ENCODE assay signal across 18 cellular contexts in the genomic region with DNA sequence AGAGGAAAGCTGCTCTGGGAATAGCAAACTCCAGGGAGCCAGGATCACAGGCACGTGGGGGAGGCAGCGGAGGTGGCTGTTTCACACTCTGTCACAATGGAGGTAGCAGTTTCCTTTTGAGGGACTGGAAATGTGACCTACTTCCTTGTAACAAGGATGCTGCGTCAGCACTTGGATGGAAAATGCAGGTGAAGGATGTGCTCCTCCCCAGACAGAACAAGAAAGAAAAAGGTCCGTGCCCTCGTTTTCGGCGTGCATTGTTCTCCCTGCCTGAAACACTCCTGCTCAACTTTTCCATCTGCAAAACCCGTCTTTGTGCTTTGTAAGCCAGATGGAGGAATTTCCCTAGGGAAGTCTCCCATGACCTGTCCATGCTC. TPM values are rescaled to one million over a fixed set of nuclear protein-coding genes. Genes with fewer than 3 reads are reported as not detected.
DNase-seq lines count a peak whose midpoint lies in the region; ATAC-seq and TF ChIP-seq lines count a peak whose summit lies in the region.
"Had no signal": no experiment of that assay in that cellular context is flagged by ENCODE, and none has a peak within 500 bp of the region (broad histone marks: within the 10 kb centered on the region; RNA-seq: fewer than 3 reads in every experiment).

No MANE protein-coding gene starts in this region.

- ATAC-seq in activated CD8-positive, alpha-beta memory T cell treated with anti-CD3 and anti-CD28 coated beads, Interleukin-2, amount 10 ng/mL, durations not matched to agents 7 days and 5 days: no peak
- ATAC-seq in heart right ventricle (peak; percentile 38 to 84 (median 75)), upper lobe of right lung (no peak), GM18520 (IDR thresholded peaks at IDR 0.05; ENCODE audit: unreplicated experiment) (no peak), T-helper 17 cell (no peak), HG03045 (IDR thresholded peaks at IDR 0.05; ENCODE audit: unreplicated experiment) (no peak)
- ATAC-seq: activated CD4-positive, alpha-beta T cell treated with anti-CD3 and anti-CD28 coated beads for 36 hours; activated naive CD8-positive, alpha-beta T cell treated with anti-CD3 and anti-CD28 coated beads, Interleukin-2, amount 50 U/mL, for 24 hours; CD8-positive, alpha-beta T cell had no signal

- H4K20me1 ChIP-seq in neural progenitor cell (ENCODE audit: low read depth): no peaks in the 10 kb centered on the region

- CTCF ChIA-PET in activated CD8-positive, alpha-beta memory T cell treated with anti-CD3 and anti-CD28 coated beads, Interleukin-2, amount 10 ng/mL, durations not matched to agents 7 days and 5 days (lab: Charles Lee): no interaction called here

- H2AFZ ChIP-seq in neural progenitor cell (replicated peaks): peak overlapping the region; percentile 89

- no peaks in the 10 kb centered on the region for H3K36me3 Mint-ChIP-seq in activated CD8-positive, alpha-beta memory T cell treated with anti-CD3 and anti-CD28 coated beads, Interleukin-2, amount 10 ng/mL, durations not matched to agents 7 days and 5 days
- H3K36me3 Mint-ChIP-seq in neural progenitor cell (no peaks in the 10 kb centered on the region), T-helper 17 cell (ENCODE audit: low read depth) (peaks cover 6% of the 10 kb centered on the region)
- H3K36me3 Mint-ChIP-seq: CD8-positive, alpha-beta T cell had no signal

- WGBS in heart right ventricle, 2 donors: 56 to 61% methylated on average over 8 of the region's 8 CpGs

- H3K4me3 ChIP-seq in heart right ventricle: no peak overlapping the region
- H3K4me3 ChIP-seq in neural progenitor cell: no peak overlapping the region
- no peak overlapping the region for H3K4me3 ChIP-seq in upper lobe of right lung

- no peaks in the 10 kb centered on the region for H3K79me2 ChIP-seq in neural progenitor cell (ENCODE audit: low read depth)

- H3K27ac ChIP-seq in heart right ventricle: peak overlapping the region; percentile 53 to 92 (median 82)
- H3K27ac ChIP-seq in neural progenitor cell: no peak overlapping the region
- no peak overlapping the region for H3K27ac ChIP-seq in upper lobe of right lung

- H3K27me3 Mint-ChIP-seq in activated CD8-positive, alpha-beta memory T cell treated with anti-CD3 and anti-CD28 coated beads, Interleukin-2, amount 10 ng/mL, durations not matched to agents 7 days and 5 days: peaks cover 8% of the 10 kb centered on the region
- H3K27me3 Mint-ChIP-seq in neural progenitor cell (ENCODE audit: insufficient read depth, low read depth) (peaks cover 4% of the 10 kb centered on the region), T-helper 17 cell (peaks cover 63% of the 10 kb centered on the region)

- H3K9ac ChIP-seq in neural progenitor cell: no peak overlapping the region

- H3K9me3 ChIP-seq in heart right ventricle: peaks cover 0 to 32% (median 19%) of the 10 kb centered on the region in 11 donors
- H3K9me3 ChIP-seq in neural progenitor cell (ENCODE audit: low read depth): peaks cover 15% of the 10 kb centered on the region
- H3K9me3 ChIP-seq in upper lobe of right lung: peaks cover 8% of the 10 kb centered on the region
- H3K9me3 ChIP-seq in T-helper 17 cell (ENCODE audit: control insufficient read depth, low read length, poor library complexity, severe bottlenecking): no peaks in the 10 kb centered on the region

- peak; percentile 36 for DNase-seq in activated CD8-positive, alpha-beta memory T cell treated with anti-CD3 and anti-CD28 coated beads, Interleukin-2, amount 10 ng/mL, durations not matched to agents 7 days and 5 days
- DNase-seq in activated CD8-positive, alpha-beta memory T cell treated with anti-CD3 and anti-CD28 coated beads, Interleukin-2, amount 50 U/mL, for 4 hours: no peak
- DNase-seq in heart right ventricle (peak; percentile 31 to 81), neural progenitor cell (ENCODE audit: low spot score) (peak; percentile 21), upper lobe of right lung (peak; percentile 29), T-helper 17 cell (no peak)
- DNase-seq: activated CD4-positive, alpha-beta T cell treated with anti-CD3 and anti-CD28 coated beads for 36 hours; activated naive CD8-positive, alpha-beta T cell treated with anti-CD3 and anti-CD28 coated beads, Interleukin-2, amount 50 U/mL, for 24 hours; activated T-cell treated with anti-CD3 and anti-CD28 coated beads, Interleukin-2, amount 50 U/mL, for 48 hours; EL; NCI-H2081; NCI-H748 treated with DMSO at 0.1 percent for 48 hours; retina; stimulated activated CD4-positive, alpha-beta T cell treated with anti-CD3 and anti-CD28 coated beads, Interleukin-2, amount 100 ng/mL, for 24 hours had no signal

- TF ChIP-seq CTCF in heart right ventricle (IDR thresholded peaks at IDR 0.05) (no peak), neural progenitor cell (IDR thresholded peaks at IDR 0.05) (no peak), upper lobe of right lung (IDR thresholded peaks at IDR 0.05) (no peak)

- H3K4me2 ChIP-seq in neural progenitor cell: peak overlapping the region; percentile 19

- H3K4me3 Mint-ChIP-seq in activated CD8-positive, alpha-beta memory T cell treated with anti-CD3 and anti-CD28 coated beads, Interleukin-2, amount 10 ng/mL, durations not matched to agents 7 days and 5 days: no peak overlapping the region
- H3K4me3 Mint-ChIP-seq in neural progenitor cell (no peak overlapping the region), T-helper 17 cell (no peak overlapping the region)
- H3K4me3 Mint-ChIP-seq: activated CD4-positive, alpha-beta T cell treated with anti-CD3 and anti-CD28 coated beads for 36 hours; activated naive CD8-positive, alpha-beta T cell treated with anti-CD3 and anti-CD28 coated beads, Interleukin-2, amount 50 U/mL, for 24 hours; CD8-positive, alpha-beta T cell; central memory CD8-positive, alpha-beta T cell had no signal

- peaks cover 5% of the 10 kb centered on the region for H3F3A ChIP-seq in neural progenitor cell (ENCODE audit: low read depth)

- no peak overlapping the region for H3K27ac Mint-ChIP-seq in activated CD8-positive, alpha-beta memory T cell treated with anti-CD3 and anti-CD28 coated beads, Interleukin-2, amount 10 ng/mL, durations not matched to agents 7 days and 5 days
- H3K27ac Mint-ChIP-seq in neural progenitor cell (no peak overlapping the region), T-helper 17 cell (no peak overlapping the region)
- H3K27ac Mint-ChIP-seq: activated CD4-positive, alpha-beta T cell treated with anti-CD3 and anti-CD28 coated beads for 36 hours; activated naive CD8-positive, alpha-beta T cell treated with anti-CD3 and anti-CD28 coated beads, Interleukin-2, amount 50 U/mL, for 24 hours; CD8-positive, alpha-beta T cell had no signal

- no peaks in the 10 kb centered on the region for H3K4me1 Mint-ChIP-seq in activated CD8-positive, alpha-beta memory T cell treated with anti-CD3 and anti-CD28 coated beads, Interleukin-2, amount 10 ng/mL, durations not matched to agents 7 days and 5 days
- H3K4me1 Mint-ChIP-seq in neural progenitor cell: peaks cover 9% of the 10 kb centered on the region
- H3K4me1 Mint-ChIP-seq in T-helper 17 cell: no peaks in the 10 kb centered on the region
- H3K4me1 Mint-ChIP-seq: activated CD4-positive, alpha-beta T cell treated with anti-CD3 and anti-CD28 coated beads for 36 hours; activated naive CD8-positive, alpha-beta T cell treated with anti-CD3 and anti-CD28 coated beads, Interleukin-2, amount 50 U/mL, for 24 hours; central memory CD8-positive, alpha-beta T cell had no signal

- H3K36me3 ChIP-seq in heart right ventricle: no peaks in the 10 kb centered on the region
- H3K36me3 ChIP-seq in neural progenitor cell: no peaks in the 10 kb centered on the region
- H3K36me3 ChIP-seq in upper lobe of right lung: no peaks in the 10 kb centered on the region

- H3K27me3 ChIP-seq in heart right ventricle: no peaks in the 10 kb centered on the region
- H3K27me3 ChIP-seq in neural progenitor cell: no peaks in the 10 kb centered on the region
- H3K27me3 ChIP-seq in upper lobe of right lung: no peaks in the 10 kb centered on the region

- peaks cover 8% of the 10 kb centered on the region for H3K9me3 Mint-ChIP-seq in activated CD8-positive, alpha-beta memory T cell treated with anti-CD3 and anti-CD28 coated beads, Interleukin-2, amount 10 ng/mL, durations not matched to agents 7 days and 5 days (ENCODE audit: low read depth)
- peaks cover 24% of the 10 kb centered on the region for H3K9me3 Mint-ChIP-seq in neural progenitor cell

- H3K4me1 ChIP-seq in heart right ventricle (peaks cover 2 to 44% (median 23%) of the 10 kb centered on the region in 9 donors), neural progenitor cell (peaks cover 14% of the 10 kb centered on the region), upper lobe of right lung (peaks cover 3% of the 10 kb centered on the region)

- intact Hi-C loops in heart right ventricle (cut with DNase I) (loop anchor here in 4 of 10 donors (2.0 to 10.0 kb wide), 4 partner anchors 38 to 85 kb away; no protein-coding TSS in a partner anchor), upper lobe of right lung (cut with DNase I) (no loop called here)

RNA-seq across cellular contexts. Expression of a gene that starts 55.1 kb away (rescaled TPM):
- under 1 TPM; 0.06 to 0.12 TPM for total RNA-seq in activated CD8-positive, alpha-beta memory T cell treated with anti-CD3 and anti-CD28 coated beads, Interleukin-2, amount 10 ng/mL, durations not matched to agents 7 days and 5 days
- total RNA-seq in heart right ventricle (10 to 100 TPM in 2 of 10 donors, 1 to 10 TPM in 8; 2.9 to 12.5 (median 5.9) TPM), neural progenitor cell (ENCODE audit: low replicate concordance) (27.3 and 46.3 TPM in 2 replicates), upper lobe of right lung (46.2 TPM), T-helper 17 cell (under 1 TPM; 0.12 to 0.21 TPM)
- polyA plus RNA-seq in heart right ventricle: 1 to 10 TPM; 1.8 to 5.7 TPM

Comparison
In these comparisons a context has a peak if more than half of its experiments do, and no peak if none do; other contexts are left out.
1. DNase-seq: peak in activated CD8-positive, alpha-beta memory T cell treated with anti-CD3 and anti-CD28 coated beads, Interleukin-2, amount 10 ng/mL, durations not matched to agents 7 days and 5 days (single experiment), heart right ventricle (2 of 2), neural progenitor cell (single experiment) and upper lobe of right lung (single experiment); none in activated CD8-positive, alpha-beta memory T cell treated with anti-CD3 and anti-CD28 coated beads, Interleukin-2, amount 50 U/mL, for 4 hours (single experiment) and T-helper 17 cell (0 of 3).
2. ATAC-seq: peak in heart right ventricle (8 of 8); none in activated CD8-positive, alpha-beta memory T cell treated with anti-CD3 and anti-CD28 coated beads, Interleukin-2, amount 10 ng/mL, durations not matched to agents 7 days and 5 days (single experiment), upper lobe of right lung (single experiment), GM18520 (single experiment), T-helper 17 cell (single experiment) and HG03045 (single experiment).
3. H3K27ac ChIP-seq: peak in heart right ventricle (10 of 10); none in neural progenitor cell (single experiment) and upper lobe of right lung (single experiment).